ENCODE assay signal across 27 cellular contexts in genomic region chr11:70099578-70100282, GRCh38. TPM values are rescaled to one million over a fixed set of nuclear protein-coding genes. Genes with fewer than 3 reads are reported as not detected.
A peak's percentile ranks its signal among the peaks of the same experiment; 100 is the strongest.
DNase-seq lines count a peak whose midpoint lies in the region; ATAC-seq, FAIRE-seq and TF ChIP-seq lines count a peak whose summit lies in the region.
"Had no signal": no experiment of that assay in that cellular context is flagged by ENCODE, and none has a peak within 500 bp of the region (broad histone marks: within the 10 kb centered on the region; RNA-seq: fewer than 3 reads in every experiment).

No MANE protein-coding gene starts in this region.

- DNase-seq in Right ventricle myocardium superior, result peak; percentile 24
- DNase-seq in Right ventricle myocardium inferior (ENCODE audit: missing footprints), result no peak
- DNase-seq in astrocyte of the spinal cord (ENCODE audit: low read depth, low spot score), result peak; percentile 47
- peak; percentile 38 for DNase-seq in iris pigment epithelial cell (ENCODE audit: low read depth)
- no peak for DNase-seq in thoracic aorta (ENCODE audit: low spot score)
- DNase-seq in HT-29 (ENCODE audit: low spot score), result no peak
- no peak for DNase-seq in T-helper 9 cell
- no peak for DNase-seq in HTR-8/SVneo (ENCODE audit: insufficient read length, low spot score)
- DNase-seq: activated CD4-positive, alpha-beta T cell treated with anti-CD3 and anti-CD28 coated beads, Interleukin-2, amount 50 U/mL, for 4 hours; activated CD8-positive, alpha-beta memory T cell treated with anti-CD3 and anti-CD28 coated beads, Interleukin-2, amount 50 U/mL, for 48 hours; C1 segment of cervical spinal cord; central memory CD4-positive, alpha-beta T cell; foreskin keratinocyte; hypothalamus; islet precursor cell; NCI-H1417; NCI-H2107; NCI-H510A treated with DMSO at 0.1 percent for 48 hours; upper lobe of right lung had no signal

- peaks cover 30 to 73% of the 10 kb centered on the region in 2 donors for H3K4me1 ChIP-seq in thoracic aorta (ENCODE audit: control insufficient read depth in 1 of 2, low read depth in 2 of 2)
- H3K4me1 ChIP-seq: foreskin keratinocyte, upper lobe of right lung had no signal

- in situ Hi-C loops in astrocyte of the spinal cord (cut with HindIII; ENCODE audit: low sequenced_read_pairs), result no loop called here

- H3K4me3 ChIP-seq in astrocyte of the spinal cord (ENCODE audit: low read depth, low read length), result no peak overlapping the region
- H3K4me3 ChIP-seq in thoracic aorta, result no peak overlapping the region
- H3K4me3 ChIP-seq: SK-N-MC, upper lobe of right lung had no signal

- ATAC-seq in Right ventricle myocardium superior (ENCODE audit: poor library complexity) (no peak), Right ventricle myocardium inferior (no peak), thoracic aorta (ENCODE audit: insufficient number of reproducible peaks, low FRiP score, low read depth) (no peak)
- ATAC-seq: foreskin keratinocyte, upper lobe of right lung, WTC11 had no signal

- no peaks in the 10 kb centered on the region for H3K36me3 ChIP-seq in thoracic aorta
- H3K36me3 ChIP-seq: upper lobe of right lung had no signal

- intact Hi-C loops in Right ventricle myocardium superior (cut with DNase I), result no loop called here
- intact Hi-C loops in Right ventricle myocardium inferior (cut with DNase I), result no loop called here

- TF ChIP-seq CTCF in astrocyte of the spinal cord (IDR thresholded peaks at IDR 0.05; ENCODE audit: low read depth, low read length) (no peak), thoracic aorta (IDR thresholded peaks at IDR 0.05) (no peak)

- FAIRE-seq in HTR-8/SVneo (lab: Jason Lieb, UNC), result no peak
- FAIRE-seq: A204.1, H54 had no signal

- no peaks in the 10 kb centered on the region for H3K9me3 ChIP-seq in thoracic aorta
- H3K9me3 ChIP-seq: upper lobe of right lung had no signal

- H3K27ac ChIP-seq in thoracic aorta, result peak overlapping the region; percentile 69 to 72
- H3K27ac ChIP-seq: epithelial cell of prostate, foreskin keratinocyte, SK-N-MC, upper lobe of right lung had no signal

- no peaks in the 10 kb centered on the region for H3K27me3 ChIP-seq in thoracic aorta (replicated peaks; ENCODE audit: insufficient read depth)
- H3K27me3 ChIP-seq: foreskin keratinocyte, upper lobe of right lung had no signal

RNA-seq across cellular contexts. Expression of gene ANO1, which starts 21.6 kb away (rescaled TPM):
- total RNA-seq in Right ventricle myocardium superior (6.2 TPM), Right ventricle myocardium inferior (6.7 TPM), thoracic aorta (100 to 1,000 TPM; 122 to 161 TPM)
- total RNA-seq in HT-29 (2014; rRNA removed; shearing (Covaris generic)), result 83.2 and 114 TPM in 2 replicates
- total RNA-seq: activated T-helper 2 cell treated with anti-CD3 and anti-CD28 coated beads, Interferon-gamma antibody, Interleukin-2, Interleukin-4, amounts not matched to agents 10 μg/mL and 5 μg/mL and 100 μg/mL, durations not matched to agents 14 hours and 24 hours and 36 hours; M059J; myocyte had no signal

Comparison
In these comparisons a context has a peak if more than half of its experiments do, and no peak if none do; other contexts are left out.
1. DNase-seq: peak in Right ventricle myocardium superior (single experiment), astrocyte of the spinal cord (single experiment) and iris pigment epithelial cell (single experiment); none in Right ventricle myocardium inferior (single experiment), thoracic aorta (single experiment), HT-29 (single experiment), T-helper 9 cell (single experiment) and HTR-8/SVneo (single experiment).
2. RNA of gene ANO1, which starts 21.6 kb away (total RNA-seq): 122 to 161 TPM in thoracic aorta and 83.2 to 114 TPM in HT-29; 6.7 TPM in Right ventricle myocardium inferior (single experiment) and 6.2 TPM in Right ventricle myocardium superior (single experiment); every median in the first group is over 10 times any median in the second.